8 cellular contexts compared by ENCODE assay signal in the genomic region with DNA sequence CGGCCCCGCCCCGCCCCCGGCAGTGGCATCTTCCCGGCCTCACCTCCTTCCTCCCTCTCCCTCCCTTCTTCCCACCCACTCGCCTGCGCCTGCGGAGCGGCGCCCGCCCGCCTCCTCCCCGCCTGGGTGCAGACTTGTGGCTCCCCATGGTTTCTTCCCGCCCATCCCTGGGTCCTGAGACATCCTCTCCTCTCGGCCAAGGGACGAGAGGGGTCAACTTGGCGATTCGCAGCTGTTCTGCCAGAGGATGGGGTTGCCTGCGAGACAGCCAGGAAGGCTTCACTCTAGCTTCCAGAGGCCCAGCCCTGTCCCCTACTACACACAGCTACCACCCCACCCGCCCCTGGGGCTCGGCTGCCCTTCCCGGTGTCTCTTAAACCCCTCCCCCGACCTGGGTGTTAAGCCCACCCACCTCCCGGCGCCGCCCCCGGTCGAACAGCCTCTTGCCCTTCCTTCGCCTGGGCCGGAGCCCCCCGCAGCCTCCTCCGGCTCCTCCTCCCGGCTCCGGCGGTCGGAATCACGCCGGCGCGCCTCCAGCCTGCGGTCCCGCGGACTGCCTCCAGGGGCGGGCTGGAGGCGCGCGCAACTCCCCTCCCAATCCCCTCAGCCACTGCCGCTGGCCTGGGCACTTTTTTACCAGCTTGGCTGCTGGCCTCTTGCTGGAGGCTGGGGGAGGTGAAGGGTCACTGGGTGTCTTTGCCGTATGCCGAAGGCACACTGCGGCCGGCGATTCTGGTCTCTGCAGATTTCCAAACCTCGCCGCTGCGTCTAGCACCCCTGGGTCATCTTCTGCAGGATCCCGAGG. TPM values are rescaled to one million over a fixed set of nuclear protein-coding genes. Genes with fewer than 3 reads are reported as not detected.
A peak's percentile ranks its signal among the peaks of the same experiment; 100 is the strongest.
DNase-seq lines count a peak whose midpoint lies in the region; ATAC-seq and TF ChIP-seq lines count a peak whose summit lies in the region.

No MANE protein-coding gene starts in this region.

- intact Hi-C loops in dendritic cell treated with granulocyte-macrophage colony-stimulating factor and Interleukin-4, amounts not matched to agents 40 ng/mL and 50 ng/mL, for 4 days (cut with micrococcal nuclease): loop anchor here (1.0 kb wide), 1 partner anchor 116 kb away; a partner anchor contains a TSS

- H3K36me3 ChIP-seq in liver (ENCODE audit: control insufficient read depth in 4 of 4, insufficient read depth in 3 of 4, low read depth in 1 of 4, low read length in 3 of 4): no peaks in the 10 kb centered on the region

- peak; percentile 68 to 83 for TF ChIP-seq RAD21 in liver (IDR thresholded peaks at IDR 0.05)

- peaks cover 12 to 44% (median 33%) of the 10 kb centered on the region in 4 donors for H3K4me1 ChIP-seq in liver (ENCODE audit: control insufficient read depth in 4 of 4, insufficient read depth in 4 of 4, low read length in 3 of 4)

- H3K27me3 ChIP-seq in liver (ENCODE audit: control insufficient read depth in 4 of 4, insufficient read depth in 4 of 4, low read length in 3 of 4): no peaks in the 10 kb centered on the region

- DNase-seq in AG09309 (ENCODE audit: low read depth) (peak; percentile 62), NCI-H510A treated with DMSO at 0.1 percent for 48 hours (lab: John Stamatoyannopoulos, UW) (peak; percentile 99)
- DNase-seq in activated CD4-positive, alpha-beta T cell treated with anti-CD3 and anti-CD28 coated beads, Interleukin-2, amount 50 U/mL, for 1 hour: peak; percentile 65
- DNase-seq in stimulated activated CD4-positive, alpha-beta T cell treated with anti-CD3 and anti-CD28 coated beads, Interleukin-4, amount 100 ng/mL, for 1 hour: peak; percentile 74

- H3K4me3 Mint-ChIP-seq in dendritic cell treated with granulocyte-macrophage colony-stimulating factor and Interleukin-4, amounts not matched to agents 40 ng/mL and 50 ng/mL, for 4 days: peak overlapping the region; percentile 95

- peak overlapping the region; percentile 53 to 72 for H3K9ac ChIP-seq in liver (ENCODE audit: low read depth in 1 of 2, low read length in 2 of 2)

- peaks cover 20% of the 10 kb centered on the region for H3K4me1 Mint-ChIP-seq in dendritic cell treated with granulocyte-macrophage colony-stimulating factor and Interleukin-4, amounts not matched to agents 40 ng/mL and 50 ng/mL, for 4 days (ENCODE audit: low read depth)

- ATAC-seq in GM19023 (IDR thresholded peaks at IDR 0.05; ENCODE audit: unreplicated experiment) (peak; percentile 37), HG03196 (IDR thresholded peaks at IDR 0.05; ENCODE audit: unreplicated experiment) (peak; percentile 31)

- H3K4me3 ChIP-seq in AG09309 (ENCODE audit: control insufficient read depth, low read depth, low read length) (peak overlapping the region; percentile 79), liver (ENCODE audit: low read depth in 1 of 3, low read length in 3 of 3) (peak overlapping the region; percentile 56 to 89 (median 84))

- peaks cover 9% of the 10 kb centered on the region for H3K36me3 Mint-ChIP-seq in dendritic cell treated with granulocyte-macrophage colony-stimulating factor and Interleukin-4, amounts not matched to agents 40 ng/mL and 50 ng/mL, for 4 days (ENCODE audit: low read depth)

- H3K9me3 Mint-ChIP-seq in dendritic cell treated with granulocyte-macrophage colony-stimulating factor and Interleukin-4, amounts not matched to agents 40 ng/mL and 50 ng/mL, for 4 days: no peaks in the 10 kb centered on the region

- under 1% methylated on average over 57 of the region's 57 CpGs for WGBS in liver

- H3K9me3 ChIP-seq in liver (ENCODE audit: control insufficient read depth in 4 of 4, low read length in 3 of 4): no peaks in the 10 kb centered on the region

- TF ChIP-seq CTCF in AG09309 (IDR thresholded peaks at IDR 0.05; ENCODE audit: control insufficient read depth, insufficient read depth, low read depth, low read length, missing control alignments): peak; percentile 67
- TF ChIP-seq CTCF in liver (IDR thresholded peaks at IDR 0.05; ENCODE audit: low read depth, low read length, missing input control): peak; percentile 91

- H3K27ac ChIP-seq in liver (ENCODE audit: low read depth in 1 of 2, low read length in 2 of 2): peak overlapping the region; percentile 98 to 99

- H3K27me3 Mint-ChIP-seq in dendritic cell treated with granulocyte-macrophage colony-stimulating factor and Interleukin-4, amounts not matched to agents 40 ng/mL and 50 ng/mL, for 4 days: no peaks in the 10 kb centered on the region

- peak overlapping the region; percentile 98 for H3K27ac Mint-ChIP-seq in dendritic cell treated with granulocyte-macrophage colony-stimulating factor and Interleukin-4, amounts not matched to agents 40 ng/mL and 50 ng/mL, for 4 days

TF ChIP-seq in liver, 16 proteins besides CTCF, POLR2A, EP300 and RAD21:
- TF ChIP-seq HNF4G (IDR thresholded peaks at IDR 0.05) (no peak), FOXA2 (IDR thresholded peaks at IDR 0.05) (no peak), JUND (IDR thresholded peaks at IDR 0.05) (no peak), HNF4A (conservative IDR thresholded peaks at IDR 0.05) (peak in 1 of 2 donors; percentile 24), GABPA (IDR thresholded peaks at IDR 0.05 in 1 of 2, conservative IDR thresholded peaks at IDR 0.05 in 1 of 2) (no peak), RXRA (IDR thresholded peaks at IDR 0.05) (peak; percentile 61 to 76), EGR1 (IDR thresholded peaks at IDR 0.05; ENCODE audit: low read depth in 2 of 2) (no peak), NR2F2 (IDR thresholded peaks at IDR 0.05) (peak; percentile 76), FOXA1 (IDR thresholded peaks at IDR 0.05) (no peak), TAF1 (conservative IDR thresholded peaks at IDR 0.05) (no peak), YY1 (IDR thresholded peaks at IDR 0.05) (peak; percentile 27), SP1 (IDR thresholded peaks at IDR 0.05) (no peak)
- TF ChIP-seq, protein P1, sequence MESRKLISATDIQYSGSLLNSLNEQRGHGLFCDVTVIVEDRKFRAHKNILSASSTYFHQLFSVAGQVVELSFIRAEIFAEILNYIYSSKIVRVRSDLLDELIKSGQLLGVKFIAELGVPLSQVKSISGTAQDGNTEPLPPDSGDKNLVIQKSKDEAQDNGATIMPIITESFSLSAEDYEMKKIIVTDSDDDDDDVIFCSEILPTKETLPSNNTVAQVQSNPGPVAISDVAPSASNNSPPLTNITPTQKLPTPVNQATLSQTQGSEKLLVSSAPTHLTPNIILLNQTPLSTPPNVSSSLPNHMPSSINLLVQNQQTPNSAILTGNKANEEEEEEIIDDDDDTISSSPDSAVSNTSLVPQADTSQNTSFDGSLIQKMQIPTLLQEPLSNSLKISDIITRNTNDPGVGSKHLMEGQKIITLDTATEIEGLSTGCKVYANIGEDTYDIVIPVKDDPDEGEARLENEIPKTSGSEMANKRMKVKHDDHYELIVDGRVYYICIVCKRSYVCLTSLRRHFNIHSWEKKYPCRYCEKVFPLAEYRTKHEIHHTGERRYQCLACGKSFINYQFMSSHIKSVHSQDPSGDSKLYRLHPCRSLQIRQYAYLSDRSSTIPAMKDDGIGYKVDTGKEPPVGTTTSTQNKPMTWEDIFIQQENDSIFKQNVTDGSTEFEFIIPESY (IDR thresholded peaks at IDR 0.05): no peak
- TF ChIP-seq, protein P2, sequence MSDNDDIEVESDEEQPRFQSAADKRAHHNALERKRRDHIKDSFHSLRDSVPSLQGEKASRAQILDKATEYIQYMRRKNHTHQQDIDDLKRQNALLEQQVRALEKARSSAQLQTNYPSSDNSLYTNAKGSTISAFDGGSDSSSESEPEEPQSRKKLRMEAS (IDR thresholded peaks at IDR 0.05): no peak
- TF ChIP-seq, protein P3, sequence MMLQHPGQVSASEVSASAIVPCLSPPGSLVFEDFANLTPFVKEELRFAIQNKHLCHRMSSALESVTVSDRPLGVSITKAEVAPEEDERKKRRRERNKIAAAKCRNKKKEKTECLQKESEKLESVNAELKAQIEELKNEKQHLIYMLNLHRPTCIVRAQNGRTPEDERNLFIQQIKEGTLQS (IDR thresholded peaks at IDR 0.05): no peak
- TF ChIP-seq, protein P4, sequence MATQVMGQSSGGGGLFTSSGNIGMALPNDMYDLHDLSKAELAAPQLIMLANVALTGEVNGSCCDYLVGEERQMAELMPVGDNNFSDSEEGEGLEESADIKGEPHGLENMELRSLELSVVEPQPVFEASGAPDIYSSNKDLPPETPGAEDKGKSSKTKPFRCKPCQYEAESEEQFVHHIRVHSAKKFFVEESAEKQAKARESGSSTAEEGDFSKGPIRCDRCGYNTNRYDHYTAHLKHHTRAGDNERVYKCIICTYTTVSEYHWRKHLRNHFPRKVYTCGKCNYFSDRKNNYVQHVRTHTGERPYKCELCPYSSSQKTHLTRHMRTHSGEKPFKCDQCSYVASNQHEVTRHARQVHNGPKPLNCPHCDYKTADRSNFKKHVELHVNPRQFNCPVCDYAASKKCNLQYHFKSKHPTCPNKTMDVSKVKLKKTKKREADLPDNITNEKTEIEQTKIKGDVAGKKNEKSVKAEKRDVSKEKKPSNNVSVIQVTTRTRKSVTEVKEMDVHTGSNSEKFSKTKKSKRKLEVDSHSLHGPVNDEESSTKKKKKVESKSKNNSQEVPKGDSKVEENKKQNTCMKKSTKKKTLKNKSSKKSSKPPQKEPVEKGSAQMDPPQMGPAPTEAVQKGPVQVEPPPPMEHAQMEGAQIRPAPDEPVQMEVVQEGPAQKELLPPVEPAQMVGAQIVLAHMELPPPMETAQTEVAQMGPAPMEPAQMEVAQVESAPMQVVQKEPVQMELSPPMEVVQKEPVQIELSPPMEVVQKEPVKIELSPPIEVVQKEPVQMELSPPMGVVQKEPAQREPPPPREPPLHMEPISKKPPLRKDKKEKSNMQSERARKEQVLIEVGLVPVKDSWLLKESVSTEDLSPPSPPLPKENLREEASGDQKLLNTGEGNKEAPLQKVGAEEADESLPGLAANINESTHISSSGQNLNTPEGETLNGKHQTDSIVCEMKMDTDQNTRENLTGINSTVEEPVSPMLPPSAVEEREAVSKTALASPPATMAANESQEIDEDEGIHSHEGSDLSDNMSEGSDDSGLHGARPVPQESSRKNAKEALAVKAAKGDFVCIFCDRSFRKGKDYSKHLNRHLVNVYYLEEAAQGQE (IDR thresholded peaks at IDR 0.05): no peak

RNA-seq across cellular contexts. Expression of a gene that starts 1.9 kb away (rescaled TPM):
- 10 to 100 TPM in 1 of 2 donors, 1 to 10 TPM in 1; 5.7 to 11.4 TPM for total RNA-seq in liver
- polyA plus RNA-seq in liver: 1 to 10 TPM; 3.9 to 5.3 TPM

Comparison
In these comparisons a context has a peak if more than half of its experiments do, and no peak if none do; other contexts are left out.
1. Peak in every context shown above with its lines: DNase-seq, ATAC-seq, H3K4me3 ChIP-seq and H3K27ac ChIP-seq.